Comparison of ENCODE assay signal across 21 cellular contexts in genomic region chr20:25212242-25212641, GRCh38. TPM values are rescaled to one million over a fixed set of nuclear protein-coding genes. Genes with fewer than 3 reads are reported as not detected.
A peak's percentile ranks its signal among the peaks of the same experiment; 100 is the strongest.
DNase-seq lines count a peak whose midpoint lies in the region; ATAC-seq, FAIRE-seq and TF ChIP-seq lines count a peak whose summit lies in the region.
"Had no signal": no experiment of that assay in that cellular context is flagged by ENCODE, and none has a peak within 500 bp of the region (broad histone marks: within the 10 kb centered on the region; RNA-seq: fewer than 3 reads in every experiment).

No MANE protein-coding gene starts in this region.

- H3K4me3 Mint-ChIP-seq in natural killer cell treated with Interleukin-12 subunit alpha and Interleukin-12 subunit beta and Interleukin-15 and Interleukin-18, amount 100 ng/mL, for 72 hours: no peak overlapping the region
- H3K4me3 Mint-ChIP-seq: B cell; CD4-positive, alpha-beta T cell; CD8-positive, alpha-beta T cell had no signal

- ATAC-seq in right lobe of liver: peak in 3 of 4 donors; percentile 33 to 56 (median 34)
- ATAC-seq in HepG2: no peak
- ATAC-seq in natural killer cell treated with Interleukin-12 subunit alpha and Interleukin-12 subunit beta and Interleukin-15 and Interleukin-18, amount 100 ng/mL, for 72 hours: no peak
- ATAC-seq: A549; CD8-positive, alpha-beta T cell had no signal

- DNase-seq in right lobe of liver (peak in 1 of 3 donors; percentile 63), HepG2 (ENCODE audit: low spot score) (no peak), mesenteric fat pad (ENCODE audit: low spot score) (peak; percentile 86), sigmoid colon (no peak)
- DNase-seq in natural killer cell treated with Interleukin-12 subunit alpha and Interleukin-12 subunit beta and Interleukin-15 and Interleukin-18, amount 100 ng/mL, for 72 hours (ENCODE audit: low spot score): no peak
- DNase-seq: AML-193; Caco-2; Calu3; CD4-positive, alpha-beta T cell; CD8-positive, alpha-beta T cell; DMS79 treated with DMSO at 0.1 percent for 48 hours; GF-D8 had no signal

- in situ Hi-C loops in HepG2 (cut with HindIII; ENCODE audit: extremely low pct_ligation_motif_present, low pct_unique_long_range_greater_than_20kb): no loop called here

- BruUV-seq in HepG2 (replicated peaks; lab: Mats Ljungman, UMichigan): no TSS peak

- no peaks in the 10 kb centered on the region for H4K20me1 ChIP-seq in HepG2 (ENCODE audit: insufficient read depth, low read length)

- no peak overlapping the region for H3K4me2 ChIP-seq in HepG2 (ENCODE audit: low read depth, low read length)
- H3K4me2 ChIP-seq: A549; BLaER1 treated with 17β-estradiol and CSF1 and Interleukin-3, amounts not matched to agents 10 nM and 100 nM had no signal

- no peak overlapping the region for H3K9ac ChIP-seq in HepG2 (ENCODE audit: insufficient read depth, low read depth, low read length)
- H3K9ac ChIP-seq: BLaER1 treated with 17β-estradiol and CSF1 and Interleukin-3, amounts not matched to agents 10 nM and 100 nM had no signal

- H3K4me1 ChIP-seq in right lobe of liver (peaks cover 0 to 5% (median 0%) of the 10 kb centered on the region in 4 donors), HepG2 (ENCODE audit: insufficient read depth, low read length) (peaks cover 12% of the 10 kb centered on the region), sigmoid colon (no peaks in the 10 kb centered on the region)
- H3K4me1 ChIP-seq: Caco-2 had no signal

- TF ChIP-seq CTCF in right lobe of liver (IDR thresholded peaks at IDR 0.05) (no peak), HepG2 (CRISPR knock-in tag; IDR thresholded peaks at IDR 0.05) (no peak), sigmoid colon (IDR thresholded peaks at IDR 0.05) (no peak)

- intact Hi-C loops in right lobe of liver (cut with DNase I) (no loop called here), HepG2 (cut with micrococcal nuclease; ENCODE audit: unreplicated experiment) (no loop called here), sigmoid colon (cut with DNase I) (no loop called here)

- H3K27me3 ChIP-seq in right lobe of liver: no peaks in the 10 kb centered on the region
- no peaks in the 10 kb centered on the region for H3K27me3 ChIP-seq in HepG2 (ENCODE audit: control insufficient read depth in 1 of 2, insufficient read depth in 2 of 2, low read length in 2 of 2)
- no peaks in the 10 kb centered on the region for H3K27me3 ChIP-seq in sigmoid colon
- H3K27me3 ChIP-seq: BLaER1 treated with 17β-estradiol and CSF1 and Interleukin-3, amounts not matched to agents 10 nM and 100 nM had no signal

- POLR2A ChIA-PET in HepG2 (lab: Yijun Ruan, JAX): no interaction called here

- H3K9me3 ChIP-seq in right lobe of liver (no peaks in the 10 kb centered on the region), HepG2 (ENCODE audit: low read length) (no peaks in the 10 kb centered on the region), sigmoid colon (no peaks in the 10 kb centered on the region)
- H3K9me3 ChIP-seq: A549; BLaER1 treated with 17β-estradiol and CSF1 and Interleukin-3, amounts not matched to agents 10 nM and 100 nM; Caco-2 had no signal

- no peak for TF ChIP-seq POLR2A in right lobe of liver (IDR thresholded peaks at IDR 0.05)
- no peak for TF ChIP-seq POLR2A in HepG2 (IDR thresholded peaks at IDR 0.05; ENCODE audit: insufficient read depth in 1 of 2, low read depth in 2 of 2, low read length in 2 of 2)
- TF ChIP-seq POLR2A in sigmoid colon (IDR thresholded peaks at IDR 0.05): no peak

- no peaks in the 10 kb centered on the region for H3K27me3 Mint-ChIP-seq in natural killer cell treated with Interleukin-12 subunit alpha and Interleukin-12 subunit beta and Interleukin-15 and Interleukin-18, amount 100 ng/mL, for 72 hours
- H3K27me3 Mint-ChIP-seq: B cell; CD4-positive, alpha-beta T cell had no signal

- no peaks in the 10 kb centered on the region for H3K9me3 Mint-ChIP-seq in natural killer cell treated with Interleukin-12 subunit alpha and Interleukin-12 subunit beta and Interleukin-15 and Interleukin-18, amount 100 ng/mL, for 72 hours
- H3K9me3 Mint-ChIP-seq: CD4-positive, alpha-beta T cell; CD8-positive, alpha-beta T cell had no signal

- no peaks in the 10 kb centered on the region for H3K4me1 Mint-ChIP-seq in natural killer cell treated with Interleukin-12 subunit alpha and Interleukin-12 subunit beta and Interleukin-15 and Interleukin-18, amount 100 ng/mL, for 72 hours (ENCODE audit: low read depth in 2 of 2)
- H3K4me1 Mint-ChIP-seq: B cell had no signal

- H2AFZ ChIP-seq in HepG2 (ENCODE audit: low read length): no peak overlapping the region

- WGBS in right lobe of liver (ENCODE audit: insufficient coverage, low coverage, low lambda C conversion rate, missing lambda C conversion rate): 80% methylated on average over 3 of the region's 5 CpGs
- WGBS in HepG2 (ENCODE audit: low lambda C conversion rate): 91% methylated on average over 5 of the region's 5 CpGs
- 79 to 92% methylated on average over 5 of the region's 5 CpGs for WGBS in sigmoid colon, 2 donors

- no peak overlapping the region for H3K27ac Mint-ChIP-seq in natural killer cell treated with Interleukin-12 subunit alpha and Interleukin-12 subunit beta and Interleukin-15 and Interleukin-18, amount 100 ng/mL, for 72 hours
- H3K27ac Mint-ChIP-seq: B cell; CD4-positive, alpha-beta T cell; CD8-positive, alpha-beta T cell had no signal

- no peak overlapping the region for H3K4me3 ChIP-seq in right lobe of liver
- H3K4me3 ChIP-seq in HepG2 (replicated peaks in 1 of 3; ENCODE audit: insufficient read depth in 1 of 3, low read depth in 2 of 3, low read length in 3 of 3): no peak overlapping the region
- no peak overlapping the region for H3K4me3 ChIP-seq in sigmoid colon
- H3K4me3 ChIP-seq: A549; BLaER1 treated with 17β-estradiol and CSF1 and Interleukin-3, amounts not matched to agents 10 nM and 100 nM had no signal

- no peak for TF ChIP-seq RAD21 in HepG2 (CRISPR knock-in tag; IDR thresholded peaks at IDR 0.05)

- CTCF ChIA-PET in HepG2 (lab: Yijun Ruan, JAX; ENCODE audit: low intra/inter-chr PET ratio, low total read pairs): no interaction called here

- H3K79me2 ChIP-seq in HepG2 (ENCODE audit: insufficient read depth, low read length): no peaks in the 10 kb centered on the region

- H3K27ac ChIP-seq in right lobe of liver: no peak overlapping the region
- no peak overlapping the region for H3K27ac ChIP-seq in HepG2 (ENCODE audit: extremely low read length, insufficient read depth, low read length)
- no peak overlapping the region for H3K27ac ChIP-seq in sigmoid colon
- H3K27ac ChIP-seq: 22Rv1; A549; BLaER1 treated with 17β-estradiol and CSF1 and Interleukin-3, amounts not matched to agents 10 nM and 100 nM; C4-2B had no signal

- TF ChIP-seq EP300 in HepG2 (IDR thresholded peaks at IDR 0.05; ENCODE audit: low read depth in 2 of 2, low read length in 2 of 2) (no peak), HepG2 (CRISPR knock-in tag; IDR thresholded peaks at IDR 0.05; ENCODE audit: borderline replicate concordance) (no peak), sigmoid colon (IDR thresholded peaks at IDR 0.05) (no peak)

- H3K36me3 ChIP-seq in right lobe of liver (peaks cover 0 to 27% (median 7%) of the 10 kb centered on the region in 4 donors), HepG2 (replicated peaks in 1 of 2; ENCODE audit: control insufficient read depth in 1 of 2, insufficient read depth in 2 of 2, low read length in 2 of 2) (peaks cover 53 to 75% of the 10 kb centered on the region in 2 experiments), sigmoid colon (peaks cover 28 to 76% (median 49%) of the 10 kb centered on the region in 4 donors)

- FAIRE-seq in HepG2 (lab: Jason Lieb, UNC): no peak
- FAIRE-seq: A549, D721Med, G401.6, GM12891, GM19239 had no signal

- no peaks in the 10 kb centered on the region for H3K36me3 Mint-ChIP-seq in natural killer cell treated with Interleukin-12 subunit alpha and Interleukin-12 subunit beta and Interleukin-15 and Interleukin-18, amount 100 ng/mL, for 72 hours

RNA-seq across cellular contexts. Expression of gene ENTPD6, which starts 16.7 kb away (rescaled TPM):
- total RNA-seq in right lobe of liver (10 to 100 TPM; 28.8 to 48.4 (median 34.6) TPM), HepG2 (2016; rRNA removed; fragmentation: Illumina TruSeq; extraction: Trizol) (98.4 and 164 TPM in 2 replicates), mesenteric fat pad (54.3 TPM), sigmoid colon (10 to 100 TPM; 26.0 to 48.2 (median 37.2) TPM)
- total RNA-seq in HepG2 (2016; cell fraction: cytosol; rRNA removed; fragmentation: Illumina TruSeq; extraction: Trizol; ENCODE audit: low read depth): 67.6 and 72.5 TPM in 2 replicates
- total RNA-seq in HepG2 (2016; cell fraction: insoluble cytoplasmic fraction; rRNA removed; fragmentation: Illumina TruSeq; extraction: Trizol): 90.5 and 177 TPM in 2 replicates
- 139 and 152 TPM in 2 replicates for total RNA-seq in HepG2 (2016; cell fraction: membrane; rRNA removed; fragmentation: Illumina TruSeq; extraction: Trizol)
- 149 and 161 TPM in 2 replicates for total RNA-seq in HepG2 (2016; cell fraction: nucleus; rRNA removed; fragmentation: Illumina TruSeq; extraction: Trizol)
- polyA plus RNA-seq in HepG2 (2011; rRNA removed) (172 and 221 TPM in 2 replicates), sigmoid colon (100 to 1,000 TPM in 1 of 3 donors, 10 to 100 TPM in 2; 33.0 to 117 (median 48.6) TPM)
- polyA plus RNA-seq in HepG2 (2011; cell fraction: cytosol; rRNA removed): 185 and 213 TPM in 2 replicates
- polyA plus RNA-seq in HepG2 (2011; cell fraction: nucleus; rRNA removed): 538 and 633 TPM in 2 replicates
- polyA plus RNA-seq in HepG2 (2012): 90.9 and 112 TPM in 2 replicates
- polyA plus RNA-seq in HepG2 (2016; cell fraction: cytosol; fragmentation: Illumina TruSeq; extraction: Trizol; ENCODE audit: low read depth): 59.4 and 67.7 TPM in 2 replicates
- 85.6 and 91.9 TPM in 2 replicates for polyA plus RNA-seq in HepG2 (2016; cell fraction: insoluble cytoplasmic fraction; fragmentation: Illumina TruSeq; extraction: Trizol; ENCODE audit: low read depth)
- 104 and 119 TPM in 2 replicates for polyA plus RNA-seq in HepG2 (2016; cell fraction: membrane; fragmentation: Illumina TruSeq; extraction: Trizol; ENCODE audit: low read depth)
- polyA plus RNA-seq in HepG2 (2016; cell fraction: nucleus; fragmentation: Illumina TruSeq; extraction: Trizol; ENCODE audit: insufficient read depth, low read depth): 320 and 321 TPM in 2 replicates
- 25.3 and 228 TPM in 2 replicates for polyA minus RNA-seq in HepG2 (2011; rRNA and poly(A)+ RNA removed; ENCODE audit: low replicate concordance)
- 56.6 and 60.3 TPM in 2 replicates for polyA minus RNA-seq in HepG2 (2011; cell fraction: cytosol; rRNA and poly(A)+ RNA removed)
- polyA minus RNA-seq in HepG2 (2011; cell fraction: nucleus; rRNA and poly(A)+ RNA removed): 98.2 and 106 TPM in 2 replicates
- total RNA-seq in natural killer cell treated with Interleukin-12 subunit alpha and Interleukin-12 subunit beta and Interleukin-15 and Interleukin-18, amount 100 ng/mL, for 72 hours: 10 to 100 TPM; 24.9 to 58.7 TPM

RNA-seq across cellular contexts. Expression of gene PYGB, which starts 35.6 kb away (rescaled TPM):
- total RNA-seq in right lobe of liver: 10 to 100 TPM in 3 of 6 experiments, 1 to 10 TPM in 3; 6.6 to 27.4 (median 13.2) TPM
- total RNA-seq in HepG2 (2016; rRNA removed; fragmentation: Illumina TruSeq; extraction: Trizol): 82.0 and 86.3 TPM in 2 replicates
- 5.4 and 6.5 TPM in 2 replicates for total RNA-seq in HepG2 (2016; cell fraction: cytosol; rRNA removed; fragmentation: Illumina TruSeq; extraction: Trizol; ENCODE audit: low read depth)
- total RNA-seq in HepG2 (2016; cell fraction: insoluble cytoplasmic fraction; rRNA removed; fragmentation: Illumina TruSeq; extraction: Trizol): 69.1 and 89.6 TPM in 2 replicates
- 18.0 and 19.5 TPM in 2 replicates for total RNA-seq in HepG2 (2016; cell fraction: membrane; rRNA removed; fragmentation: Illumina TruSeq; extraction: Trizol)
- 59.8 and 63.0 TPM in 2 replicates for total RNA-seq in HepG2 (2016; cell fraction: nucleus; rRNA removed; fragmentation: Illumina TruSeq; extraction: Trizol)
- polyA plus RNA-seq in HepG2 (2011; rRNA removed): 24.2 and 37.5 TPM in 2 replicates
- 24.4 and 27.4 TPM in 2 replicates for polyA plus RNA-seq in HepG2 (2011; cell fraction: cytosol; rRNA removed)
- 111 and 112 TPM in 2 replicates for polyA plus RNA-seq in HepG2 (2011; cell fraction: nucleus; rRNA removed)
- polyA plus RNA-seq in HepG2 (2012): 26.9 and 46.5 TPM in 2 replicates
- polyA plus RNA-seq in HepG2 (2016; cell fraction: cytosol; fragmentation: Illumina TruSeq; extraction: Trizol; ENCODE audit: low read depth): 3.5 TPM in 2 replicates
- 45.7 and 58.6 TPM in 2 replicates for polyA plus RNA-seq in HepG2 (2016; cell fraction: insoluble cytoplasmic fraction; fragmentation: Illumina TruSeq; extraction: Trizol; ENCODE audit: low read depth)
- polyA plus RNA-seq in HepG2 (2016; cell fraction: membrane; fragmentation: Illumina TruSeq; extraction: Trizol; ENCODE audit: low read depth): 7.2 and 9.8 TPM in 2 replicates
- polyA plus RNA-seq in HepG2 (2016; cell fraction: nucleus; fragmentation: Illumina TruSeq; extraction: Trizol; ENCODE audit: insufficient read depth, low read depth): 79.7 and 85.5 TPM in 2 replicates
- 26.5 and 80.5 TPM in 2 replicates for polyA minus RNA-seq in HepG2 (2011; rRNA and poly(A)+ RNA removed; ENCODE audit: low replicate concordance)
- polyA minus RNA-seq in HepG2 (2011; cell fraction: cytosol; rRNA and poly(A)+ RNA removed): 36.1 and 38.1 TPM in 2 replicates
- 27.9 and 31.3 TPM in 2 replicates for polyA minus RNA-seq in HepG2 (2011; cell fraction: nucleus; rRNA and poly(A)+ RNA removed)
- 121 TPM for total RNA-seq in mesenteric fat pad
- 10 to 100 TPM; 35.9 to 40.4 TPM for total RNA-seq in natural killer cell treated with Interleukin-12 subunit alpha and Interleukin-12 subunit beta and Interleukin-15 and Interleukin-18, amount 100 ng/mL, for 72 hours
- 100 to 1,000 TPM; 147 to 317 (median 226) TPM for total RNA-seq in sigmoid colon
- polyA plus RNA-seq in sigmoid colon: 100 to 1,000 TPM in 2 of 3 donors, 10 to 100 TPM in 1; 45.6 to 198 (median 163) TPM

Comparison
In these comparisons a context has a peak if more than half of its experiments do, and no peak if none do; other contexts are left out.
1. ATAC-seq: peak in right lobe of liver (3 of 4); none in HepG2 (single experiment) and natural killer cell treated with Interleukin-12 subunit alpha and Interleukin-12 subunit beta and Interleukin-15 and Interleukin-18, amount 100 ng/mL, for 72 hours (0 of 2).